In the genomic region with DNA sequence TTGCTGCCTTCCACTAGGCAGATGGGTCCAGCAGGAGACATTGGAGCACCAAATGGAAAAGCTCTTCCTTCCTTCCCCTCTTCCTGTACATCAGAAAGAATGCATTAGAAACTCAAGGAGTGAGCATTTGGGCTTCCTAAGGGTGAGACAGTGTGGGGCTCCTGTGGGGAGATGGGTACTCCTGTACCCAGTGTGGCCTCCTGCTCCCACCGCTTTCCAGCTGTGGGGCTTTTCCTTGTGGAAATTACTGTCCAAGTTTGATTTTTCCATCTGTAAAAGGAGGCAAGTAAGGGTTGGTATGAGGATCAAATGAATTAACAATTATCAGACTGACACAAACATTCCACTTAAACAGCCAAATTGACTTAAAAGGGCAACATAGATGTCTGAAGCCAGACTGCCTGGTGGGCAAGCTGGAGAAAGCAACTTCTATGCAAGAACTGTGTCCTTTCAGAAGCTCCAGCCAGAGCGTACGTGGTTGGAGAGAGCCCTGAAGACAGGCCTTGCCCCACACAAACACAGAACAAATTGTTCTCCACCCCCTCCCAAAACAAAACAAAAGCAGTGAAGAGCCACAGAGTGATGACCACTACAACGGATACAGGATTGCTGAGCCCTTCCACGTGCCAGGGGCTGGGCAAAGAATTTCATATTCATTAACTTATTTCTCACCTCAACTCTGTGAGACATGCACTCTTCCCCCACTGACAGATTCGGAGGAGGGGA, we compare ENCODE assay signal across 21 cellular contexts. TPM values are rescaled to one million over a fixed set of nuclear protein-coding genes. Genes with fewer than 3 reads are reported as not detected.
A peak's percentile ranks its signal among the peaks of the same experiment; 100 is the strongest.
DNase-seq lines count a peak whose midpoint lies in the region; ATAC-seq and TF ChIP-seq lines count a peak whose summit lies in the region.
"Had no signal": no experiment of that assay in that cellular context is flagged by ENCODE, and none has a peak within 500 bp of the region (broad histone marks: within the 10 kb centered on the region; RNA-seq: fewer than 3 reads in every experiment).

No MANE protein-coding gene starts in this region.

- H3K9me3 Mint-ChIP-seq in nephron progenitor cell: no peaks in the 10 kb centered on the region
- H3K9me3 Mint-ChIP-seq: immature natural killer cell; natural killer cell treated with Interleukin-12 subunit alpha and Interleukin-12 subunit beta and Interleukin-15 and Interleukin-18, amount 100 ng/mL, for 72 hours; T-helper 2 cell treated with Interferon-gamma antibody and Interleukin-4, amounts not matched to agents 5 μg/mL and 100 μg/mL, for 36 hours had no signal

- H3K4me3 ChIP-seq in right atrium auricular region: no peak overlapping the region
- H3K4me3 ChIP-seq in left ventricle myocardium inferior: no peak overlapping the region
- no peak overlapping the region for H3K4me3 ChIP-seq in ascending aorta
- H3K4me3 ChIP-seq in vagina: no peak overlapping the region
- H3K4me3 ChIP-seq: K562, left lung, SJSA1, thyroid gland had no signal

- peaks cover 23% of the 10 kb centered on the region for H3K4me1 Mint-ChIP-seq in nephron progenitor cell

- H3K9me3 ChIP-seq in right atrium auricular region (no peaks in the 10 kb centered on the region), left ventricle myocardium inferior (replicated peaks) (no peaks in the 10 kb centered on the region), ascending aorta (no peaks in the 10 kb centered on the region), vagina (no peaks in the 10 kb centered on the region)
- H3K9me3 ChIP-seq: left lung, SJSA1, thyroid gland had no signal

- peak overlapping the region; percentile 50 for H3K27ac Mint-ChIP-seq in nephron progenitor cell
- H3K27ac Mint-ChIP-seq: activated CD8-positive, alpha-beta T cell treated with anti-CD3 and anti-CD28 coated beads, Interleukin-2, amount 10 ng/mL, durations not matched to agents 7 days and 5 days; natural killer cell treated with Interleukin-12 subunit alpha and Interleukin-12 subunit beta and Interleukin-15 and Interleukin-18, amount 100 ng/mL, for 72 hours; T-helper 2 cell treated with Interferon-gamma antibody and Interleukin-4, amounts not matched to agents 5 μg/mL and 100 μg/mL, for 36 hours had no signal

- H3K27me3 Mint-ChIP-seq in nephron progenitor cell (ENCODE audit: low read depth, poor library complexity): peaks cover 2% of the 10 kb centered on the region
- H3K27me3 Mint-ChIP-seq: natural killer cell treated with Interleukin-12 subunit alpha and Interleukin-12 subunit beta and Interleukin-15 and Interleukin-18, amount 100 ng/mL, for 72 hours had no signal

- ATAC-seq in GM21717 (IDR thresholded peaks at IDR 0.05; ENCODE audit: unreplicated experiment): no peak
- ATAC-seq: HCT116; K562; left lung; natural killer cell treated with Interleukin-12 subunit alpha and Interleukin-12 subunit beta and Interleukin-15 and Interleukin-18, amount 100 ng/mL, for 72 hours had no signal

- TF ChIP-seq POLR2A in vagina (IDR thresholded peaks at IDR 0.05): no peak

- peak; percentile 57 for DNase-seq in right atrium auricular region (ENCODE audit: low spot score)
- no peak for DNase-seq in left ventricle myocardium inferior
- no peak for DNase-seq in ascending aorta (ENCODE audit: low spot score in 2 of 2)
- no peak for DNase-seq in nephron progenitor cell
- DNase-seq in vagina (ENCODE audit: extremely low spot score in 2 of 2): peak in 1 of 2 donors; percentile 84
- DNase-seq in DMS 273 treated with DMSO at 0.1 percent for 48 hours (lab: John Stamatoyannopoulos, UW): no peak
- DNase-seq: activated CD8-positive, alpha-beta T cell treated with anti-CD3 and anti-CD28 coated beads, Interleukin-2, amount 10 ng/mL, durations not matched to agents 7 days and 5 days; DMS79; left lung; NCI-H146; NCI-H510A treated with DMSO at 0.1 percent for 48 hours; WERI-Rb-1 had no signal

- H3K36me3 ChIP-seq in right atrium auricular region (peaks cover 14% of the 10 kb centered on the region), left ventricle myocardium inferior (peaks cover 27% of the 10 kb centered on the region), ascending aorta (peaks cover 9 to 19% of the 10 kb centered on the region in 2 donors), vagina (peaks cover 6 to 12% of the 10 kb centered on the region in 2 donors)
- H3K36me3 ChIP-seq: SJSA1, thyroid gland, WERI-Rb-1 had no signal

- H3K27me3 ChIP-seq in right atrium auricular region (no peaks in the 10 kb centered on the region), left ventricle myocardium inferior (ENCODE audit: low read depth) (no peaks in the 10 kb centered on the region), ascending aorta (no peaks in the 10 kb centered on the region), vagina (no peaks in the 10 kb centered on the region)
- H3K27me3 ChIP-seq: left lung, SJSA1, thyroid gland had no signal

- intact Hi-C loops in left ventricle myocardium inferior (cut with micrococcal nuclease) (no loop called here), ascending aorta (cut with DNase I) (no loop called here), vagina (cut with DNase I) (no loop called here)

- H3K4me1 ChIP-seq in right atrium auricular region: no peaks in the 10 kb centered on the region
- H3K4me1 ChIP-seq in left ventricle myocardium inferior: peaks cover 2% of the 10 kb centered on the region
- peaks cover 0 to 5% of the 10 kb centered on the region in 2 donors for H3K4me1 ChIP-seq in ascending aorta
- peaks cover 32% of the 10 kb centered on the region for H3K4me1 ChIP-seq in vagina
- H3K4me1 ChIP-seq: left lung, SJSA1 had no signal

- H3K4me3 Mint-ChIP-seq in nephron progenitor cell: no peak overlapping the region
- H3K4me3 Mint-ChIP-seq: activated CD8-positive, alpha-beta T cell treated with anti-CD3 and anti-CD28 coated beads, Interleukin-2, amount 10 ng/mL, durations not matched to agents 7 days and 5 days; immature natural killer cell; natural killer cell treated with Interleukin-12 subunit alpha and Interleukin-12 subunit beta and Interleukin-15 and Interleukin-18, amount 100 ng/mL, for 72 hours; T-helper 2 cell treated with Interferon-gamma antibody and Interleukin-4, amounts not matched to agents 5 μg/mL and 100 μg/mL, for 36 hours had no signal

- TF ChIP-seq CTCF in right atrium auricular region (IDR thresholded peaks at IDR 0.05): no peak
- TF ChIP-seq CTCF in left ventricle myocardium inferior (IDR thresholded peaks at IDR 0.05; ENCODE audit: borderline replicate concordance): no peak
- no peak for TF ChIP-seq CTCF in ascending aorta (IDR thresholded peaks at IDR 0.05)
- TF ChIP-seq CTCF in nephron progenitor cell (IDR thresholded peaks at IDR 0.05): no peak
- TF ChIP-seq CTCF in vagina (IDR thresholded peaks at IDR 0.05): no peak

- H3K27ac ChIP-seq in right atrium auricular region: no peak overlapping the region
- no peak overlapping the region for H3K27ac ChIP-seq in left ventricle myocardium inferior (replicated peaks)
- H3K27ac ChIP-seq in ascending aorta: peak overlapping the region; percentile 29 to 38
- H3K27ac ChIP-seq in vagina: peak overlapping the region; percentile 69
- H3K27ac ChIP-seq: left lung, SJSA1, WERI-Rb-1 had no signal

- peaks cover 31% of the 10 kb centered on the region for H3K36me3 Mint-ChIP-seq in nephron progenitor cell (ENCODE audit: low read depth)

RNA-seq across cellular contexts. Expression of gene ALDH3A1, which starts 23.1 kb away (rescaled TPM):
- 1 to 10 TPM in 1 of 2 donors, under 1 TPM in 1; 0.22 to 1.8 TPM for total RNA-seq in right atrium auricular region
- total RNA-seq in left ventricle myocardium inferior: not detected
- 14.4 TPM for total RNA-seq in ascending aorta
- 14.2 TPM for total RNA-seq in vagina
- total RNA-seq: activated CD8-positive, alpha-beta T cell treated with anti-CD3 and anti-CD28 coated beads, Interleukin-2, amount 10 ng/mL, durations not matched to agents 7 days and 5 days; K562; natural killer cell treated with Interleukin-12 subunit alpha and Interleukin-12 subunit beta and Interleukin-15 and Interleukin-18, amount 100 ng/mL, for 72 hours; SJSA1 had no signal

RNA-seq across cellular contexts. Expression of gene SLC47A2, which starts 54.8 kb away (rescaled TPM):
- total RNA-seq in right atrium auricular region: not detected
- total RNA-seq in left ventricle myocardium inferior: not detected
- not detected for total RNA-seq in ascending aorta
- 0.74 TPM for total RNA-seq in vagina
- total RNA-seq: activated CD8-positive, alpha-beta T cell treated with anti-CD3 and anti-CD28 coated beads, Interleukin-2, amount 10 ng/mL, durations not matched to agents 7 days and 5 days; dermis microvascular lymphatic vessel endothelial cell; K562; left lung; natural killer cell treated with Interleukin-12 subunit alpha and Interleukin-12 subunit beta and Interleukin-15 and Interleukin-18, amount 100 ng/mL, for 72 hours; SJSA1 had no signal

Comparison
In these comparisons a context has a peak if more than half of its experiments do, and no peak if none do; other contexts are left out.
1. H3K27ac ChIP-seq: peak in ascending aorta (2 of 2) and vagina (single experiment); none in right atrium auricular region (0 of 2) and left ventricle myocardium inferior (single experiment).